8 cellular contexts compared by ENCODE assay signal in genomic region chr15:55319537-55320325, GRCh38. TPM values are rescaled to one million over a fixed set of nuclear protein-coding genes. Genes with fewer than 3 reads are reported as not detected.
DNase-seq lines count a peak whose midpoint lies in the region; ATAC-seq lines count a peak whose summit lies in the region.

No MANE protein-coding gene starts in this region.

- peak; percentile 47 for DNase-seq in AG08396 (ENCODE audit: low spot score)
- DNase-seq in Jurkat, Clone E6-1 (ENCODE audit: low read depth, low spot score), result no peak
- DNase-seq in activated naive CD8-positive, alpha-beta T cell treated with anti-CD3 and anti-CD28 coated beads, Interleukin-2, amount 10 ng/mL, durations not matched to agents 7 days and 5 days, result no peak
- peak; percentile 11 for DNase-seq in iris pigment epithelial cell (ENCODE audit: low read depth)
- no peak for DNase-seq in NCI-H1930 (lab: John Stamatoyannopoulos, UW)
- no peak for DNase-seq in HuH-7 (ENCODE audit: low spot score)

- peak; percentile 39 for ATAC-seq in GM18907 (IDR thresholded peaks at IDR 0.05; ENCODE audit: unreplicated experiment)
- ATAC-seq in activated naive CD8-positive, alpha-beta T cell treated with anti-CD3 and anti-CD28 coated beads, Interleukin-2, amount 10 ng/mL, durations not matched to agents 7 days and 5 days (ENCODE audit: low read depth), result no peak

- no peaks in the 10 kb centered on the region for H3K9me3 Mint-ChIP-seq in activated naive CD8-positive, alpha-beta T cell treated with anti-CD3 and anti-CD28 coated beads, Interleukin-2, amount 10 ng/mL, durations not matched to agents 7 days and 5 days

- H3K4me1 Mint-ChIP-seq in activated naive CD8-positive, alpha-beta T cell treated with anti-CD3 and anti-CD28 coated beads, Interleukin-2, amount 10 ng/mL, durations not matched to agents 7 days and 5 days, result peaks cover 36% of the 10 kb centered on the region

- peak overlapping the region; percentile 96 for H3K27ac ChIP-seq in subcutaneous abdominal adipose tissue (ENCODE audit: low read depth, low read length)

- POLR2A ChIA-PET in activated naive CD8-positive, alpha-beta T cell treated with anti-CD3 and anti-CD28 coated beads, Interleukin-2, amount 10 ng/mL, durations not matched to agents 7 days and 5 days (lab: Charles Lee), result interaction anchor here (1.2 to 3.1 kb wide), 7 partner anchors 8 to 925 kb away, joined by 4 to 24 read pairs (median 5); partner anchors contain the start of genes CCPG1, PIERCE2 and RSL24D1

- no peaks in the 10 kb centered on the region for H3K27me3 Mint-ChIP-seq in activated naive CD8-positive, alpha-beta T cell treated with anti-CD3 and anti-CD28 coated beads, Interleukin-2, amount 10 ng/mL, durations not matched to agents 7 days and 5 days

- H3K27me3 ChIP-seq in subcutaneous abdominal adipose tissue (ENCODE audit: control insufficient read depth in 5 of 5, insufficient read depth in 4 of 5, low read length in 5 of 5), result no peaks in the 10 kb centered on the region

- H3K4me3 Mint-ChIP-seq in activated naive CD8-positive, alpha-beta T cell treated with anti-CD3 and anti-CD28 coated beads, Interleukin-2, amount 10 ng/mL, durations not matched to agents 7 days and 5 days, result peak overlapping the region; percentile 99

- peak overlapping the region; percentile 97 for H3K27ac Mint-ChIP-seq in activated naive CD8-positive, alpha-beta T cell treated with anti-CD3 and anti-CD28 coated beads, Interleukin-2, amount 10 ng/mL, durations not matched to agents 7 days and 5 days

- no peaks in the 10 kb centered on the region for H3K9me3 ChIP-seq in subcutaneous abdominal adipose tissue (ENCODE audit: control insufficient read depth in 5 of 5, low read length in 5 of 5)

- peaks cover 25% of the 10 kb centered on the region for H3K36me3 Mint-ChIP-seq in activated naive CD8-positive, alpha-beta T cell treated with anti-CD3 and anti-CD28 coated beads, Interleukin-2, amount 10 ng/mL, durations not matched to agents 7 days and 5 days

- H3K4me3 ChIP-seq in Jurkat, Clone E6-1 (ENCODE audit: low read length), result peak overlapping the region; percentile 74
- peak overlapping the region; percentile 85 to 99 (median 98) for H3K4me3 ChIP-seq in subcutaneous abdominal adipose tissue (ENCODE audit: low read depth in 1 of 5, low read length in 5 of 5)

- peaks cover 0 to 25% (median 22%) of the 10 kb centered on the region in 5 donors for H3K4me1 ChIP-seq in subcutaneous abdominal adipose tissue (ENCODE audit: control insufficient read depth in 5 of 5, insufficient read depth in 5 of 5, low read length in 5 of 5)

- peaks cover 0 to 7% (median 0%) of the 10 kb centered on the region in 5 donors for H3K36me3 ChIP-seq in subcutaneous abdominal adipose tissue (ENCODE audit: control insufficient read depth in 5 of 5, insufficient read depth in 5 of 5, low read length in 5 of 5)

- peak overlapping the region; percentile 38 to 100 (median 99) for H3K9ac ChIP-seq in subcutaneous abdominal adipose tissue (ENCODE audit: low read length in 5 of 5)

RNA-seq across cellular contexts. Expression of gene PIGB, which starts 0.7 kb away (rescaled TPM):
- 17.3 TPM for polyA plus RNA-seq in Jurkat, Clone E6-1 (2012; ENCODE audit: insufficient read depth, insufficient read length)
- 10 to 100 TPM; 17.6 to 26.1 TPM for total RNA-seq in activated naive CD8-positive, alpha-beta T cell treated with anti-CD3 and anti-CD28 coated beads, Interleukin-2, amount 10 ng/mL, durations not matched to agents 7 days and 5 days

RNA-seq across cellular contexts. Expression of gene PIGBOS1, which starts 0.8 kb away (rescaled TPM):
- polyA plus RNA-seq in Jurkat, Clone E6-1 (2012; ENCODE audit: insufficient read depth, insufficient read length), result 15.2 TPM
- total RNA-seq in activated naive CD8-positive, alpha-beta T cell treated with anti-CD3 and anti-CD28 coated beads, Interleukin-2, amount 10 ng/mL, durations not matched to agents 7 days and 5 days, result 10 to 100 TPM; 10.3 to 13.8 TPM

RNA-seq across cellular contexts. Expression of gene RAB27A, which starts 30.1 kb away (rescaled TPM):
- polyA plus RNA-seq in Jurkat, Clone E6-1 (2012; ENCODE audit: insufficient read depth, insufficient read length), result 39.3 TPM
- 10 to 100 TPM; 80.1 to 87.3 TPM for total RNA-seq in activated naive CD8-positive, alpha-beta T cell treated with anti-CD3 and anti-CD28 coated beads, Interleukin-2, amount 10 ng/mL, durations not matched to agents 7 days and 5 days

Comparison
In these comparisons a context has a peak if more than half of its experiments do, and no peak if none do; other contexts are left out.
1. DNase-seq: peak in AG08396 (single experiment) and iris pigment epithelial cell (single experiment); none in Jurkat, Clone E6-1 (single experiment), activated naive CD8-positive, alpha-beta T cell treated with anti-CD3 and anti-CD28 coated beads, Interleukin-2, amount 10 ng/mL, durations not matched to agents 7 days and 5 days (single experiment), NCI-H1930 (0 of 2) and HuH-7 (single experiment).